28 cellular contexts compared by ENCODE assay signal in the genomic region with DNA sequence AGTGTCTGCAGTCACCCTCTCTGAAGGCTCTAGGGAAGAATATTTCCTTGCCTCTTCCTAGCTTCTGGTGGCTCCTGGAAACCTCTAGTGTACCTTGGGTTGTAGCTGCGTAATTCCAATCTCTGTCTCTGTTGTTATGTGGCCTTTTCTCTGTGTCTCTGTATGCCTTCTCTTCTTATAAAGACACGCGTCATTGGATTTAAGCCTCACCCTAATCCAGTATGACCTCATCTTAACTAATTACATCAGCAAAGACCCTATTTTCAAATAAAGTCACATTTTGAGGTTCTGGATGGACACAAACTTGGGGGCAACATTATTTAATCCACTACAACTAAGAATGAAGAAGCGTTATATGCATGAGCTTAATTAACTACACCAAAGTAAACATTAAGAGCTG.
"Had no signal": no experiment of that assay in that cellular context is flagged by ENCODE, and none has a peak within 500 bp of the region (broad histone marks: within the 10 kb centered on the region; RNA-seq: fewer than 3 reads in every experiment).

No MANE protein-coding gene starts in this region.

- DNase-seq: activated CD4-positive, alpha-beta T cell treated with anti-CD3 and anti-CD28 coated beads for 1 hour; activated CD4-positive, alpha-beta T cell treated with anti-CD3 and anti-CD28 coated beads, Interleukin-2, amount 50 U/mL, for 1 hour; activated CD8-positive, alpha-beta T cell treated with anti-CD3 and anti-CD28 coated beads, Interleukin-2, amount 10 ng/mL, durations not matched to agents 7 days and 5 days; adrenal gland; brain microvascular endothelial cell; central memory CD4-positive, alpha-beta T cell; dermis blood vessel endothelial cell; effector memory CD4-positive, alpha-beta T cell; esophagus squamous epithelium; gastrocnemius medialis; hippocampal formation; left ventricle myocardium superior; mammary epithelial cell; midbrain; natural killer cell; ovary; psoas muscle; stimulated activated CD4-positive, alpha-beta T cell treated with anti-CD3 and anti-CD28 coated beads, Interleukin-4, amount 100 ng/mL, for 24 hours; stimulated activated naive CD8-positive, alpha-beta T cell treated with anti-CD3 and anti-CD28 coated beads, Interleukin-15, Interleukin-2, amounts not matched to agents 100 U/mL and 50 U/mL, for 24 hours; upper lobe of left lung; WERI-Rb-1 had no signal

- H3K27ac ChIP-seq: adrenal gland, ascending aorta, brain microvascular endothelial cell, esophagus squamous epithelium, gastrocnemius medialis, neutrophil, ovary, psoas muscle, right atrium auricular region, upper lobe of left lung, WERI-Rb-1 had no signal

- FAIRE-seq: islet of Langerhans, TTC549 had no signal

- H3K4me1 ChIP-seq: adrenal gland, ascending aorta, esophagus squamous epithelium, gastrocnemius medialis, psoas muscle, right atrium auricular region, upper lobe of left lung had no signal

- H3K27me3 ChIP-seq: ascending aorta, ovary, right atrium auricular region had no signal

- H3K36me3 ChIP-seq: adrenal gland, ascending aorta, brain microvascular endothelial cell, esophagus squamous epithelium, gastrocnemius medialis, neutrophil, ovary, right atrium auricular region, upper lobe of left lung, WERI-Rb-1 had no signal

- H3K4me1 Mint-ChIP-seq: activated T-helper 17 cell treated with anti-CD3 and anti-CD28 coated beads, Interleukin-2, amount 50 U/mL, for 72 hours; natural killer cell had no signal

- H3K4me3 Mint-ChIP-seq: activated CD8-positive, alpha-beta T cell treated with anti-CD3 and anti-CD28 coated beads, Interleukin-2, amount 10 ng/mL, durations not matched to agents 7 days and 5 days; activated naive CD8-positive, alpha-beta T cell; activated T-helper 17 cell treated with anti-CD3 and anti-CD28 coated beads, Interleukin-2, amount 50 U/mL, for 72 hours; natural killer cell had no signal

- H3K9me3 Mint-ChIP-seq: activated T-helper 17 cell treated with anti-CD3 and anti-CD28 coated beads, Interleukin-2, amount 50 U/mL, for 72 hours; natural killer cell had no signal

- H3K9me3 ChIP-seq: adrenal gland, ascending aorta, esophagus squamous epithelium, gastrocnemius medialis, neutrophil, ovary, psoas muscle, right atrium auricular region, upper lobe of left lung had no signal

- ATAC-seq: activated CD8-positive, alpha-beta T cell treated with anti-CD3 and anti-CD28 coated beads, Interleukin-2, amount 10 ng/mL, durations not matched to agents 7 days and 5 days; activated T-helper 17 cell treated with anti-CD3 and anti-CD28 coated beads, Interleukin-2, amount 50 U/mL, for 72 hours; gastrocnemius medialis; left ventricle myocardium superior; natural killer cell; psoas muscle; stimulated activated naive CD8-positive, alpha-beta T cell treated with anti-CD3 and anti-CD28 coated beads, Interleukin-15, Interleukin-2, amounts not matched to agents 100 U/mL and 50 U/mL, for 24 hours had no signal

- H3K4me3 ChIP-seq: adrenal gland, ascending aorta, esophagus squamous epithelium, gastrocnemius medialis, ovary, psoas muscle, right atrium auricular region, upper lobe of left lung had no signal

- H3K36me3 Mint-ChIP-seq: natural killer cell had no signal

- H3K27ac Mint-ChIP-seq: activated CD8-positive, alpha-beta T cell treated with anti-CD3 and anti-CD28 coated beads, Interleukin-2, amount 10 ng/mL, durations not matched to agents 7 days and 5 days; activated naive CD8-positive, alpha-beta T cell; activated T-helper 17 cell treated with anti-CD3 and anti-CD28 coated beads, Interleukin-2, amount 50 U/mL, for 72 hours; natural killer cell had no signal
